In genomic region chr20:4161447-4162251, GRCh38 we compare ENCODE assay signal across 9 cellular contexts. TPM values are rescaled to one million over a fixed set of nuclear protein-coding genes. Genes with fewer than 3 reads are reported as not detected.
A peak's percentile ranks its signal among the peaks of the same experiment; 100 is the strongest.
DNase-seq lines count a peak whose midpoint lies in the region; FAIRE-seq and TF ChIP-seq lines count a peak whose summit lies in the region.
"Had no signal": no experiment of that assay in that cellular context is flagged by ENCODE, and none has a peak within 500 bp of the region (broad histone marks: within the 10 kb centered on the region; RNA-seq: fewer than 3 reads in every experiment).

No MANE protein-coding gene starts in this region.

- FAIRE-seq in GM12892 (lab: Jason Lieb, UNC), result no peak

- TF ChIP-seq POLR2A in GM12892 (IDR thresholded peaks at IDR 0.05; ENCODE audit: low read depth, low read length), result no peak

- peak overlapping the region; percentile 89 for H3K27ac ChIP-seq in angular gyrus (ENCODE audit: low read depth, low read length)
- H3K27ac ChIP-seq in mucosa of rectum (ENCODE audit: low read depth in 2 of 2, low read length in 2 of 2), result peak overlapping the region in 1 of 2 donors; percentile 43

- peak; percentile 56 for DNase-seq in DMS153 treated with DMSO at 0.1 percent for 48 hours (lab: John Stamatoyannopoulos, UW; ENCODE audit: unreplicated experiment)
- peak; percentile 50 for DNase-seq in HK-2 (ENCODE audit: unreplicated experiment)
- no peak for DNase-seq in anterior cingulate cortex (lab: John Stamatoyannopoulos, UW)
- no peak for DNase-seq in GM12892 (ENCODE audit: insufficient read length)
- no peak for DNase-seq in NCI-H1930 (lab: John Stamatoyannopoulos, UW)
- DNase-seq in SW 1271 (lab: John Stamatoyannopoulos, UW), result no peak

- H3K9me3 ChIP-seq in mucosa of rectum (ENCODE audit: control insufficient read depth in 2 of 2, low read length in 2 of 2), result no peaks in the 10 kb centered on the region

- no peaks in the 10 kb centered on the region for H3K27me3 ChIP-seq in mucosa of rectum (ENCODE audit: control insufficient read depth in 2 of 2, insufficient read depth in 2 of 2, low read length in 2 of 2)

- peaks cover 12 to 13% of the 10 kb centered on the region in 2 donors for H3K4me1 ChIP-seq in mucosa of rectum (ENCODE audit: control insufficient read depth in 2 of 2, insufficient read depth in 2 of 2, low read length in 2 of 2)

- peak overlapping the region; percentile 6 to 34 for H3K9ac ChIP-seq in mucosa of rectum (ENCODE audit: low read depth in 1 of 2, low read length in 2 of 2)

- no peaks in the 10 kb centered on the region for H3K36me3 ChIP-seq in mucosa of rectum (ENCODE audit: control insufficient read depth in 2 of 2, insufficient read depth in 2 of 2, low read length in 2 of 2)

- peak overlapping the region in 1 of 2 donors; percentile 13 for H3K4me3 ChIP-seq in mucosa of rectum (ENCODE audit: low read length in 2 of 2)
- H3K4me3 ChIP-seq: skin epidermis had no signal

RNA-seq across cellular contexts. Expression of gene SMOX, which starts 13.0 kb away (rescaled TPM):
- polyA plus RNA-seq in GM12892 (2012; ENCODE audit: missing spikeins), result not detected

Comparison
In these comparisons a context has a peak if more than half of its experiments do, and no peak if none do; other contexts are left out.
1. DNase-seq: peak in DMS153 treated with DMSO at 0.1 percent for 48 hours (single experiment) and HK-2 (single experiment); none in anterior cingulate cortex (0 of 58), GM12892 (single experiment), NCI-H1930 (0 of 2) and SW 1271 (0 of 2).